In the genomic region with DNA sequence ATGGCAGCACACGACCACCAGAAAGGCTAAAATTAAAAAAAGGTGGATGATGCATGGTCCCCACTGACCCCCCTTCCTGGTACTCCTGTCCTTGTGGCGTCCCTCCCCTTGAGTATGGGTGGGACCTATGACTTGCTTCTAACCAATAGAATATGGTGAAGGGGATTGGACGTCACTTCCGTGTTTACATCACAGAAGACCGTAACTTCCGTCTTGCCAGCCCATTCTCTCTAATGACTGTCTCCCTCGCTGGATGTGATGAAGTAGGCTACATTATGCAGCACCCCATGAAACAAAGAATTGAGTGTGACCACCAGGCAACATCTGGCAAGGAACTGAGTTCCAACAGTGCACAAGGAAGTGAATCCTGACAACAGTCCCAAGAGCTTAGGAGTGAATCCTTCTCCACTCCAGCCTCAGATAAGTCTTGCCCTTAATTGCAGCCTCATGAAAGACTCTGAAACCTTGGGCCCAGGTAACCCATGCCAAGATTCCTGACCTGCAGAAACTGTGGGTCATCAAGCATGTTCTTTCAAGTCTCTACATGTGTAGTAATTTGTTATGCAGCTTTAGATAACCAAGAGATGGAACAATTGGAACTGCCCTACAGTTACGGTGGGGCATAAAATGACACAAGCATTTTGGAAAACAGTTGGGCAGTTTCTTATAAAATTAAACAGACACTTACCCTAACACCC, we compare ENCODE assay signal across 20 cellular contexts.
DNase-seq lines count a peak whose midpoint lies in the region; ATAC-seq and TF ChIP-seq lines count a peak whose summit lies in the region.
"Had no signal": no experiment of that assay in that cellular context is flagged by ENCODE, and none has a peak within 500 bp of the region (broad histone marks: within the 10 kb centered on the region; RNA-seq: fewer than 3 reads in every experiment).

No MANE protein-coding gene starts in this region.

- no peak overlapping the region for H3K9ac ChIP-seq in IMR-90 (ENCODE audit: low read depth, low read length)

- TF ChIP-seq CTCF in BE2C (IDR thresholded peaks at IDR 0.05; ENCODE audit: low read depth, low read length) (no peak), IMR-90 (conservative IDR thresholded peaks at IDR 0.05; ENCODE audit: low read depth, low read length) (no peak), esophagus muscularis mucosa (IDR thresholded peaks at IDR 0.05) (no peak)

- CTCF ChIA-PET in IMR-90 (lab: Yijun Ruan, JAX), result no interaction called here

- TF ChIP-seq RAD21 in IMR-90 (IDR thresholded peaks at IDR 0.05; ENCODE audit: low read length), result no peak

- no peak for TF ChIP-seq EP300 in esophagus muscularis mucosa (IDR thresholded peaks at IDR 0.05)

- no peaks in the 10 kb centered on the region for H3K4me1 ChIP-seq in BE2C
- peaks cover 11% of the 10 kb centered on the region for H3K4me1 ChIP-seq in IMR-90 (ENCODE audit: control insufficient read depth, insufficient read depth, low read length)
- H3K4me1 ChIP-seq in esophagus muscularis mucosa, result peaks cover 0 to 20% (median 16%) of the 10 kb centered on the region in 4 donors

- H3K56ac ChIP-seq in IMR-90 (ENCODE audit: extremely low read depth, insufficient read depth, low read length), result no peak overlapping the region

- 0 out of 2 replicates have a peak overlapping the region, but pooled peaks have one; percentile 36 for H3K23ac ChIP-seq in IMR-90 (ENCODE audit: low read depth, low read length)

- H2AFZ ChIP-seq in IMR-90 (replicated peaks; ENCODE audit: low read length, poor library complexity), result peak overlapping the region; percentile 16

- H4K20me1 ChIP-seq in IMR-90 (ENCODE audit: insufficient read depth, low read length), result peaks cover 7% of the 10 kb centered on the region; the same call in 1 of the 2 replicates

- H2AK5ac ChIP-seq in IMR-90 (ENCODE audit: low read depth, low read length), result peak overlapping the region; percentile 89

- no peak overlapping the region for H3K27ac ChIP-seq in IMR-90 (ENCODE audit: insufficient read depth, low read length)
- no peak overlapping the region for H3K27ac ChIP-seq in esophagus muscularis mucosa (replicated peaks in 1 of 4)
- H3K27ac ChIP-seq: C4-2B, HL-60, SJSA1 had no signal

- H2BK5ac ChIP-seq in IMR-90 (ENCODE audit: low read depth, low read length, poor library complexity, severe bottlenecking), result no peak overlapping the region

- TF ChIP-seq POLR2A in IMR-90 (IDR thresholded peaks at IDR 0.05; ENCODE audit: low read depth, low read length) (no peak), esophagus muscularis mucosa (IDR thresholded peaks at IDR 0.05; ENCODE audit: low read depth) (no peak)

- POLR2A ChIA-PET in IMR-90 (lab: Charles Lee; ENCODE audit: unreplicated experiment), result no interaction called here

- H3K14ac ChIP-seq in IMR-90 (replicated peaks; ENCODE audit: low read depth, low read length), result no peak overlapping the region; the same call in 1 of the 2 replicates

- ATAC-seq in IMR-90 (ENCODE audit: low read depth), result no peak

- in situ Hi-C loops in IMR-90 (cut with MboI; ENCODE audit: low sequenced_read_pairs), result no loop called here

- peak overlapping the region; percentile 53; the same call in 1 of the 2 replicates for H2BK120ac ChIP-seq in IMR-90 (ENCODE audit: low read depth, low read length)

- no peak overlapping the region for H4K5ac ChIP-seq in IMR-90 (ENCODE audit: low read depth, low read length)

- H3K36me3 ChIP-seq in BE2C (no peaks in the 10 kb centered on the region), IMR-90 (ENCODE audit: control insufficient read depth, insufficient read depth, low read length) (no peaks in the 10 kb centered on the region), esophagus muscularis mucosa (no peaks in the 10 kb centered on the region)
- H3K36me3 ChIP-seq: MG63, SJSA1 had no signal

- intact Hi-C loops in IMR-90 (cut with micrococcal nuclease) (no loop called here), esophagus muscularis mucosa (cut with DNase I) (loop anchor here (5.0 to 10.0 kb wide), 2 partner anchors 82 to 135 kb away; a partner anchor contains a TSS)

- H3K18ac ChIP-seq in IMR-90 (ENCODE audit: low read depth, low read length), result peak overlapping the region; percentile 20; the same call in 1 of the 2 replicates

- H3K4ac ChIP-seq in IMR-90 (ENCODE audit: low read depth, low read length), result peak overlapping the region; percentile 57; the same call in 1 of the 2 replicates

- peak overlapping the region; percentile 59 for H2BK20ac ChIP-seq in IMR-90 (ENCODE audit: low read depth, low read length)

- H3K9me3 ChIP-seq in BE2C (no peaks in the 10 kb centered on the region), IMR-90 (ENCODE audit: control insufficient read depth, insufficient read depth, low read length) (no peaks in the 10 kb centered on the region), esophagus muscularis mucosa (no peaks in the 10 kb centered on the region)
- H3K9me3 ChIP-seq: MG63, SJSA1 had no signal

- DNase-seq in BE2C (peak; percentile 6), IMR-90 (no peak), SK-N-DZ (ENCODE audit: low spot score) (peak; percentile 4), esophagus muscularis mucosa (ENCODE audit: extremely low spot score) (peak; percentile 74), NCI-H524 treated with DMSO at 0.1 percent for 48 hours (lab: John Stamatoyannopoulos, UW) (no peak), OCI-M2 (lab: John Stamatoyannopoulos, UW; ENCODE audit: unreplicated experiment) (no peak), NOMO-1 treated with DMSO at 0.1 percent for 48 hours (lab: John Stamatoyannopoulos, UW; ENCODE audit: unreplicated experiment) (no peak)
- DNase-seq: ACHN, DND-41, H7, Karpas-422, MG63, NCI-H1092, NCI-H146, NCI-H2171 treated with DMSO at 0.1 percent for 48 hours, NCI-H510A, OCI-M1 had no signal

- WGBS in IMR-90 (ENCODE audit: extremely low coverage in 2 of 2, insufficient read length in 1 of 2), 2 experiments, result 67% methylated on average over 1 of the region's 8 CpGs; no CpG with 5 or more reads in 1 of the 2 experiments
- WGBS in esophagus muscularis mucosa, result 88% methylated on average over 8 of the region's 8 CpGs

- dilution Hi-C loops in IMR-90 (cut with HindIII; ENCODE audit: low sequenced_read_pairs, unreplicated experiment), result no loop called here

- peak overlapping the region; percentile 37 for H4K91ac ChIP-seq in IMR-90 (ENCODE audit: insufficient read depth, low read depth, low read length)

- H3K9me1 ChIP-seq in IMR-90 (ENCODE audit: insufficient read depth, low read length), result peaks cover 17% of the 10 kb centered on the region

- no peaks in the 10 kb centered on the region for H3K27me3 ChIP-seq in BE2C
- H3K27me3 ChIP-seq in IMR-90 (ENCODE audit: control insufficient read depth, insufficient read depth, low read length), result no peaks in the 10 kb centered on the region
- H3K27me3 ChIP-seq in esophagus muscularis mucosa, result no peaks in the 10 kb centered on the region
- H3K27me3 ChIP-seq: MG63, SJSA1 had no signal

- H4K8ac ChIP-seq in IMR-90 (ENCODE audit: low read depth in 2 of 2, low read length in 2 of 2), result peak overlapping the region in 1 of 2 experiments; percentile 2; a peak in 1 of 4 replicates

- no peak overlapping the region for H3K4me2 ChIP-seq in IMR-90 (ENCODE audit: low read depth, low read length)

- peak overlapping the region; percentile 71; the same call in 2 of the 3 replicates for H2BK15ac ChIP-seq in IMR-90 (ENCODE audit: low read depth, low read length)

- H3K79me1 ChIP-seq in IMR-90 (ENCODE audit: low read depth in 1 of 2, low read length in 2 of 2), result no peaks in the 10 kb centered on the region

- BruUV-seq in IMR-90 (replicated peaks; lab: Mats Ljungman, UMichigan), result no TSS peak

- peak overlapping the region; percentile 32 for H2AK9ac ChIP-seq in IMR-90 (replicated peaks; ENCODE audit: low read depth, low read length, poor library complexity)

- H3K4me3 ChIP-seq in BE2C (ENCODE audit: low read depth, low read length), result no peak overlapping the region
- no peak overlapping the region for H3K4me3 ChIP-seq in IMR-90 (ENCODE audit: insufficient read depth, low read depth, low read length)
- no peak overlapping the region for H3K4me3 ChIP-seq in esophagus muscularis mucosa
- H3K4me3 ChIP-seq: MG63, SJSA1 had no signal

TF ChIP-seq in IMR-90, 13 proteins besides CTCF, POLR2A, EP300 and RAD21:
- TF ChIP-seq CEBPB (IDR thresholded peaks at IDR 0.05; ENCODE audit: low read depth, low read length) (no peak), BHLHE40 (IDR thresholded peaks at IDR 0.05; ENCODE audit: low read depth, low read length) (no peak), FOS (IDR thresholded peaks at IDR 0.05; ENCODE audit: low read depth, low read length) (no peak), MXI1 (IDR thresholded peaks at IDR 0.05; ENCODE audit: borderline replicate concordance, low read depth, low read length) (no peak), MAZ (IDR thresholded peaks at IDR 0.05; ENCODE audit: borderline replicate concordance, low read depth, low read length) (no peak), NFE2L2 (IDR thresholded peaks at IDR 0.05; ENCODE audit: low read depth, low read length) (no peak), CHD1 (IDR thresholded peaks at IDR 0.05; ENCODE audit: low read depth, low read length) (no peak), RFX5 (IDR thresholded peaks at IDR 0.05; ENCODE audit: low read depth, low read length) (no peak), MAFK (IDR thresholded peaks at IDR 0.05; ENCODE audit: low read depth, low read length) (no peak), SMC3 (IDR thresholded peaks at IDR 0.05; ENCODE audit: low read depth, low read length) (no peak)
- TF ChIP-seq, protein P1, sequence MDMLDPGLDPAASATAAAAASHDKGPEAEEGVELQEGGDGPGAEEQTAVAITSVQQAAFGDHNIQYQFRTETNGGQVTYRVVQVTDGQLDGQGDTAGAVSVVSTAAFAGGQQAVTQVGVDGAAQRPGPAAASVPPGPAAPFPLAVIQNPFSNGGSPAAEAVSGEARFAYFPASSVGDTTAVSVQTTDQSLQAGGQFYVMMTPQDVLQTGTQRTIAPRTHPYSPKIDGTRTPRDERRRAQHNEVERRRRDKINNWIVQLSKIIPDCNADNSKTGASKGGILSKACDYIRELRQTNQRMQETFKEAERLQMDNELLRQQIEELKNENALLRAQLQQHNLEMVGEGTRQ (IDR thresholded peaks at IDR 0.05; ENCODE audit: low read depth, low read length), result no peak
- TF ChIP-seq, protein P2, sequence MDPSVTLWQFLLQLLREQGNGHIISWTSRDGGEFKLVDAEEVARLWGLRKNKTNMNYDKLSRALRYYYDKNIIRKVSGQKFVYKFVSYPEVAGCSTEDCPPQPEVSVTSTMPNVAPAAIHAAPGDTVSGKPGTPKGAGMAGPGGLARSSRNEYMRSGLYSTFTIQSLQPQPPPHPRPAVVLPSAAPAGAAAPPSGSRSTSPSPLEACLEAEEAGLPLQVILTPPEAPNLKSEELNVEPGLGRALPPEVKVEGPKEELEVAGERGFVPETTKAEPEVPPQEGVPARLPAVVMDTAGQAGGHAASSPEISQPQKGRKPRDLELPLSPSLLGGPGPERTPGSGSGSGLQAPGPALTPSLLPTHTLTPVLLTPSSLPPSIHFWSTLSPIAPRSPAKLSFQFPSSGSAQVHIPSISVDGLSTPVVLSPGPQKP (IDR thresholded peaks at IDR 0.05; ENCODE audit: borderline replicate concordance, low read depth, low read length), result no peak

Comparison
In these comparisons a context has a peak if more than half of its experiments do, and no peak if none do; other contexts are left out.
1. DNase-seq: peak in BE2C (single experiment), SK-N-DZ (single experiment) and esophagus muscularis mucosa (single experiment); none in IMR-90 (single experiment), NCI-H524 treated with DMSO at 0.1 percent for 48 hours (single experiment), OCI-M2 (single experiment) and NOMO-1 treated with DMSO at 0.1 percent for 48 hours (single experiment).